ENCODE assay signal across 29 cellular contexts in the genomic region with DNA sequence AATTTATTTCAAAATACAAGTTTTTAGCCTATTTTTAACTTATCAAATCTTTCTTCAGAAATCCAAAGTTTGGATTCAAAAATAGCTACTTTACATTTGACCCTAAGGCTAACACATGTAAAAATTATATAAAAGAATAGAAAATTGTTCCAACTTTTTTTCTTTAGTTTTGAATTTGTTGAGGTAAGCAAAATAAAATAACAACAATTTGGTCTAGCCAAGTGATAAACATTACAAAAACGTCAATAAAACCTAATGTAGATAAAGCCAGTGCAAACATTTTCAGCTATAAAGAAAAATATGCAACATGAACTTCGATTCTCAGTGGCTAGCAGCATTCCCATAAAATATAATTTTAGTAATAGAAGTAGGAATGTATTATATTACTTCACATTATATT.
"Had no signal": no experiment of that assay in that cellular context is flagged by ENCODE, and none has a peak within 500 bp of the region (broad histone marks: within the 10 kb centered on the region; RNA-seq: fewer than 3 reads in every experiment).

No MANE protein-coding gene starts in this region.

- ATAC-seq: activated CD4-positive, alpha-beta T cell treated with anti-CD3 and anti-CD28 coated beads for 36 hours; activated CD8-positive, alpha-beta memory T cell treated with anti-CD3 and anti-CD28 coated beads, Interleukin-2, amount 10 ng/mL, durations not matched to agents 7 days and 5 days; activated CD8-positive, alpha-beta T cell treated with anti-CD3 and anti-CD28 coated beads, Interleukin-2, amount 10 ng/mL, durations not matched to agents 7 days and 5 days; activated naive CD8-positive, alpha-beta T cell treated with anti-CD3 and anti-CD28 coated beads, Interleukin-2, amount 50 U/mL, for 24 hours; body of pancreas; esophagus mucosa; gastrocnemius medialis; heart right ventricle had no signal

- H3K9me3 ChIP-seq: adrenal gland, body of pancreas, colonic mucosa, gastrocnemius medialis, heart right ventricle had no signal

- DNase-seq: activated CD4-positive, alpha-beta memory T cell treated with anti-CD3 and anti-CD28 coated beads for 36 hours; activated CD4-positive, alpha-beta T cell treated with anti-CD3 and anti-CD28 coated beads for 36 hours; activated CD4-positive, alpha-beta T cell treated with anti-CD3 and anti-CD28 coated beads, Interleukin-2, amount 10 ng/mL, durations not matched to agents 24 days and 14 days; activated CD4-positive, CD25-positive, alpha-beta regulatory T cell; activated CD4-positive, CD25-positive, alpha-beta regulatory T cell treated with anti-CD3 and anti-CD28 coated beads, Interleukin-2, amount 50 U/mL, for 72 hours; activated CD8-positive, alpha-beta memory T cell treated with anti-CD3 and anti-CD28 coated beads, Interleukin-2, amount 10 ng/mL, durations not matched to agents 7 days and 5 days; activated CD8-positive, alpha-beta memory T cell treated with anti-CD3 and anti-CD28 coated beads, Interleukin-2, amount 50 U/mL, for 4 hours; activated CD8-positive, alpha-beta T cell treated with anti-CD3 and anti-CD28 coated beads, Interleukin-2, amount 10 ng/mL, durations not matched to agents 7 days and 5 days; activated effector memory CD4-positive, alpha-beta T cell treated with anti-CD3 and anti-CD28 coated beads, Interleukin-2, amount 50 U/mL, for 16 hours; activated naive CD4-positive, alpha-beta T cell treated with anti-CD3 and anti-CD28 coated beads for 36 hours; activated naive CD8-positive, alpha-beta T cell treated with anti-CD3 and anti-CD28 coated beads for 36 hours; activated naive CD8-positive, alpha-beta T cell treated with anti-CD3 and anti-CD28 coated beads, Interleukin-2, amount 50 U/mL, for 24 hours; activated T-cell treated with anti-CD3 and anti-CD28 coated beads, Interleukin-2, amount 50 U/mL, for 1 hour; activated T-cell treated with anti-CD3 and anti-CD28 coated beads, Interleukin-2, amount 50 U/mL, for 48 hours; adrenal gland; amygdala; aorta; body of pancreas; caudate nucleus; colonic mucosa; dorsolateral prefrontal cortex; effector memory CD4-positive, alpha-beta T cell; endodermal cell; foreskin fibroblast; gastrocnemius medialis; heart right ventricle; T-helper 2 cell had no signal

- H3K4me3 ChIP-seq: adrenal gland, body of pancreas, colonic mucosa, dorsolateral prefrontal cortex, gastrocnemius medialis, heart right ventricle, hepatocyte had no signal

- H3K4me1 ChIP-seq: adrenal gland, body of pancreas, colonic mucosa had no signal

- H2AFZ ChIP-seq: hepatocyte had no signal

- H3K27ac ChIP-seq: adrenal gland, body of pancreas, colonic mucosa, gastrocnemius medialis, heart right ventricle, hepatocyte had no signal

- H3K79me2 ChIP-seq: hepatocyte had no signal

- H3K36me3 ChIP-seq: adrenal gland, colonic mucosa, gastrocnemius medialis, heart right ventricle had no signal

- H3K27me3 ChIP-seq: adrenal gland, body of pancreas, colonic mucosa, dorsolateral prefrontal cortex, gastrocnemius medialis, heart right ventricle, hepatocyte had no signal

- H3K4me2 ChIP-seq: hepatocyte had no signal
